ENCODE assay signal across 19 cellular contexts in genomic region chr5:67050125-67050524, GRCh38.
DNase-seq lines count a peak whose midpoint lies in the region; ATAC-seq lines count a peak whose summit lies in the region.
"Had no signal": no experiment of that assay in that cellular context is flagged by ENCODE, and none has a peak within 500 bp of the region (broad histone marks: within the 10 kb centered on the region; RNA-seq: fewer than 3 reads in every experiment).

No MANE protein-coding gene starts in this region.

- intact Hi-C loops in left colon (cut with DNase I, micrococcal nuclease): no loop called here

- peak; percentile 55 for DNase-seq in COLO668 (lab: John Stamatoyannopoulos, UW; ENCODE audit: unreplicated experiment)
- DNase-seq in HT-29 (ENCODE audit: low spot score): peak; percentile 37
- peak; percentile 45 for DNase-seq in NCI-H748 treated with DMSO at 0.1 percent for 48 hours (lab: John Stamatoyannopoulos, UW)
- DNase-seq in left colon: peak; percentile 34 to 61
- no peak for DNase-seq in kidney glomerular epithelial cell (lab: John Stamatoyannopoulos, UW)
- no peak for DNase-seq in amygdala (lab: John Stamatoyannopoulos, UW)
- DNase-seq: amniotic stem cell; GF-D8; glutamatergic neuron; HCEC 1CT; NCI-H187; NK-92 treated with Interleukin-12 subunit alpha and Interleukin-12 subunit beta, amount 100 ng/mL, for 24 hours; occipital lobe; sigmoid colon; stimulated activated CD4-positive, alpha-beta T cell treated with anti-CD3 and anti-CD28 coated beads, Interleukin-2, amount 100 ng/mL, for 24 hours; substantia nigra; T-cell had no signal

- ATAC-seq in left colon (peak; percentile 86), HG03045 (IDR thresholded peaks at IDR 0.05; ENCODE audit: unreplicated experiment) (no peak)
- ATAC-seq in activated CD4-positive, CD25-positive, alpha-beta regulatory T cell treated with anti-CD3 and anti-CD28 coated beads, Interleukin-2, amount 50 U/mL, for 24 hours: no peak
- ATAC-seq: T-cell had no signal

Comparison
In these comparisons a context has a peak if more than half of its experiments do, and no peak if none do; other contexts are left out.
1. DNase-seq: peak in COLO668 (single experiment), HT-29 (single experiment), NCI-H748 treated with DMSO at 0.1 percent for 48 hours (single experiment) and left colon (2 of 2); none in kidney glomerular epithelial cell (single experiment) and amygdala (0 of 56).